In genomic region chr1:100972185-100972584, GRCh38 we compare ENCODE assay signal across 17 cellular contexts. TPM values are rescaled to one million over a fixed set of nuclear protein-coding genes. Genes with fewer than 3 reads are reported as not detected.
DNase-seq lines count a peak whose midpoint lies in the region; ATAC-seq and TF ChIP-seq lines count a peak whose summit lies in the region.
"Had no signal": no experiment of that assay in that cellular context is flagged by ENCODE, and none has a peak within 500 bp of the region (broad histone marks: within the 10 kb centered on the region; RNA-seq: fewer than 3 reads in every experiment).

No MANE protein-coding gene starts in this region.

- DNase-seq in MCF 10A (ENCODE audit: unreplicated experiment) (peak; percentile 4), breast epithelium (ENCODE audit: low spot score in 2 of 2) (no peak), NCI-H526 (lab: John Stamatoyannopoulos, UW) (peak; percentile 24 to 35), posterior cingulate gyrus (no peak), substantia nigra (lab: John Stamatoyannopoulos, UW) (no peak)
- DNase-seq in effector memory CD8-positive, alpha-beta T cell: no peak
- no peak for DNase-seq in activated T-cell treated with anti-CD3 and anti-CD28 coated beads, Interleukin-2, amount 50 U/mL, for 72 hours
- DNase-seq: C1 segment of cervical spinal cord, Caco-2, DMS53, GDM1, NCI-H2029 treated with DMSO at 0.1 percent for 48 hours, NCI-H345, NCI-H774 had no signal

- H3K4me1 ChIP-seq in breast epithelium: no peaks in the 10 kb centered on the region
- H3K4me1 ChIP-seq: Caco-2 had no signal

- BruUV-seq in MCF 10A (replicated peaks; lab: Mats Ljungman, UMichigan): no TSS peak

- H3K9me3 Mint-ChIP-seq in MCF 10A (ENCODE audit: unreplicated experiment): no peaks in the 10 kb centered on the region
- H3K9me3 Mint-ChIP-seq in effector memory CD8-positive, alpha-beta T cell: no peaks in the 10 kb centered on the region
- H3K9me3 Mint-ChIP-seq in activated T-cell treated with anti-CD3 and anti-CD28 coated beads, Interleukin-2, amount 50 U/mL, for 72 hours: no peaks in the 10 kb centered on the region

- H3K27ac ChIP-seq in breast epithelium (no peak overlapping the region), substantia nigra (ENCODE audit: low read depth, low read length, poor library complexity, severe bottlenecking) (no peak overlapping the region)

- H3K27ac Mint-ChIP-seq in MCF 10A (ENCODE audit: low read depth, unreplicated experiment): no peak overlapping the region
- peak overlapping the region; percentile 1 to 55 for H3K27ac Mint-ChIP-seq in effector memory CD8-positive, alpha-beta T cell
- no peak overlapping the region for H3K27ac Mint-ChIP-seq in activated T-cell treated with anti-CD3 and anti-CD28 coated beads, Interleukin-2, amount 50 U/mL, for 72 hours

- CTCF ChIA-PET in MCF 10A (lab: Yijun Ruan, JAX): interaction anchor here (0.6 kb wide), 1 partner anchor 25 kb away, joined by 3 read pairs; no protein-coding TSS in a partner anchor

- no peak for TF ChIP-seq CTCF in MCF 10A (IDR thresholded peaks at IDR 0.05; ENCODE audit: unreplicated experiment)
- no peak for TF ChIP-seq CTCF in breast epithelium (IDR thresholded peaks at IDR 0.05)

- no peaks in the 10 kb centered on the region for H3K9me3 ChIP-seq in breast epithelium
- H3K9me3 ChIP-seq: Caco-2 had no signal

- H3K36me3 Mint-ChIP-seq in MCF 10A (ENCODE audit: insufficient read depth, unreplicated experiment): peaks cover 54% of the 10 kb centered on the region
- H3K36me3 Mint-ChIP-seq in effector memory CD8-positive, alpha-beta T cell (ENCODE audit: insufficient read depth): peaks cover 28% of the 10 kb centered on the region
- H3K36me3 Mint-ChIP-seq in activated T-cell treated with anti-CD3 and anti-CD28 coated beads, Interleukin-2, amount 50 U/mL, for 72 hours (ENCODE audit: insufficient read depth in 2 of 2): peaks cover 12 to 31% of the 10 kb centered on the region in 2 donors

- no peak overlapping the region for H3K4me3 Mint-ChIP-seq in MCF 10A (ENCODE audit: unreplicated experiment)
- H3K4me3 Mint-ChIP-seq in effector memory CD8-positive, alpha-beta T cell: no peak overlapping the region
- no peak overlapping the region for H3K4me3 Mint-ChIP-seq in activated T-cell treated with anti-CD3 and anti-CD28 coated beads, Interleukin-2, amount 50 U/mL, for 72 hours

- intact Hi-C loops in MCF 10A (cut with micrococcal nuclease): no loop called here
- intact Hi-C loops in breast epithelium (cut with DNase I; ENCODE audit: low total_unique reads): no loop called here
- intact Hi-C loops in posterior cingulate gyrus (cut with DNase I): no loop called here

- H3K4me3 ChIP-seq in breast epithelium: no peak overlapping the region

- peaks cover 4% of the 10 kb centered on the region for H3K4me1 Mint-ChIP-seq in MCF 10A (ENCODE audit: insufficient read depth, unreplicated experiment)
- peaks cover 8 to 22% of the 10 kb centered on the region in 2 donors for H3K4me1 Mint-ChIP-seq in effector memory CD8-positive, alpha-beta T cell (ENCODE audit: low read depth in 2 of 2)
- peaks cover 14% of the 10 kb centered on the region for H3K4me1 Mint-ChIP-seq in activated T-cell treated with anti-CD3 and anti-CD28 coated beads, Interleukin-2, amount 50 U/mL, for 72 hours (ENCODE audit: low read depth)

- H3K27me3 ChIP-seq in breast epithelium: no peaks in the 10 kb centered on the region

- no peak for TF ChIP-seq POLR2A in breast epithelium (IDR thresholded peaks at IDR 0.05)

- POLR2A ChIA-PET in MCF 10A (lab: Yijun Ruan, JAX): no interaction called here

- H3K36me3 ChIP-seq in breast epithelium: no peaks in the 10 kb centered on the region

- H3K27me3 Mint-ChIP-seq in MCF 10A (ENCODE audit: insufficient read depth, unreplicated experiment): no peaks in the 10 kb centered on the region
- H3K27me3 Mint-ChIP-seq in effector memory CD8-positive, alpha-beta T cell: no peaks in the 10 kb centered on the region
- no peaks in the 10 kb centered on the region for H3K27me3 Mint-ChIP-seq in activated T-cell treated with anti-CD3 and anti-CD28 coated beads, Interleukin-2, amount 50 U/mL, for 72 hours (ENCODE audit: low read depth)

- ATAC-seq in effector memory CD8-positive, alpha-beta T cell (replicated peaks): no peak
- no peak for ATAC-seq in GM21381 (IDR thresholded peaks at IDR 0.05; ENCODE audit: unreplicated experiment)
- no peak for ATAC-seq in activated T-cell treated with anti-CD3 and anti-CD28 coated beads, Interleukin-2, amount 50 U/mL, for 72 hours (replicated peaks in 1 of 2)
- ATAC-seq: HepG2, Right ventricle myocardium inferior had no signal

RNA-seq across cellular contexts. Expression of gene DPH5, which starts 53.4 kb away (rescaled TPM):
- total RNA-seq in MCF 10A (2022) (63.5 and 76.8 TPM in 2 replicates), breast epithelium (10 to 100 TPM; 19.2 to 26.1 (median 25.9) TPM)
- 10 to 100 TPM; 50.2 to 64.2 TPM for total RNA-seq in activated T-cell treated with anti-CD3 and anti-CD28 coated beads, Interleukin-2, amount 50 U/mL, for 72 hours

Comparison
In these comparisons a context has a peak if more than half of its experiments do, and no peak if none do; other contexts are left out.
1. DNase-seq: peak in MCF 10A (single experiment) and NCI-H526 (2 of 2); none in breast epithelium (0 of 2), effector memory CD8-positive, alpha-beta T cell (0 of 3), posterior cingulate gyrus (0 of 10), activated T-cell treated with anti-CD3 and anti-CD28 coated beads, Interleukin-2, amount 50 U/mL, for 72 hours (0 of 2) and substantia nigra (0 of 49).
2. H3K27ac Mint-ChIP-seq: peak in effector memory CD8-positive, alpha-beta T cell (2 of 2); none in MCF 10A (single experiment) and activated T-cell treated with anti-CD3 and anti-CD28 coated beads, Interleukin-2, amount 50 U/mL, for 72 hours (single experiment).